ENCODE assay signal across 1 cellular context in the genomic region with DNA sequence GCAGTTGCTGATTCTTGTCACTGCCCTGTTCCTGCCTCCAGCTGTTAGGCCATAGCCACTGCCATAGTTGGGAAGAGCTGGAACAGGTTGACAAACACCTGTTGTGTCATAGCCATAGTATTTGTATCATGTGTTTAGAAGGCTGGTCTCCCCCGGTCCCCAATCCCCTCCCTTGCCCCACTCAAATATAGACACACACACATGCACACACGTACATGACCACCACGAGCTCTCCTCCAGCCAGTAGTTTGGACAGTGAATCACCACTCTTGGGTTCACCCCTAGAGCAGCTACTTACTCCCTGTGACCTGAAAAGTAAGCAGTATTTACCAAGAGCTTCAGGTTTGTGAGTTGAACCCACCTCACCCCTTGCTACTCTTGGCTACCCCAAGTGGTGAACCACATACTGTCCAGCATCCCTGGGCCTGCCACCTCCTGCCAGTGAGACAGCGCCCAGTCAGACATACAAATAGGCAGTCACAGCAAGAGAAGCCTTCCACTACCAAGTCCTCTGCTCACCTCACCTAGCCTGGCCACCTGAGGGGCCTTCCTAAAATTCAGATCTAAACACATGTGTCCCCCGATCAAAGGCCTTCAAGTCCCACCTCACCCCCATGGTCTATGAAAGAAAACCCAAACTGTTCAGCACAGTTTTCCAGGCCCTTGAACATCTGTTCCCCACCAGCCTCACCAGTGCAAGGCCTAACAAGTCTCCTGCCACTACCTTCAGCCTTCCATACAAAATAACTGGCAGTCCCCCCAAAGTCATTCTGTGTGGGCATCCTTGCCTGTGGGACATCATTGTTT.
TF ChIP-seq lines count a peak whose summit lies in the region.

No MANE protein-coding gene starts in this region.

TF ChIP-seq in HepG2, 621 proteins besides CTCF, POLR2A, EP300 and RAD21 (continued from another document):
- TF ChIP-seq, protein P1, sequence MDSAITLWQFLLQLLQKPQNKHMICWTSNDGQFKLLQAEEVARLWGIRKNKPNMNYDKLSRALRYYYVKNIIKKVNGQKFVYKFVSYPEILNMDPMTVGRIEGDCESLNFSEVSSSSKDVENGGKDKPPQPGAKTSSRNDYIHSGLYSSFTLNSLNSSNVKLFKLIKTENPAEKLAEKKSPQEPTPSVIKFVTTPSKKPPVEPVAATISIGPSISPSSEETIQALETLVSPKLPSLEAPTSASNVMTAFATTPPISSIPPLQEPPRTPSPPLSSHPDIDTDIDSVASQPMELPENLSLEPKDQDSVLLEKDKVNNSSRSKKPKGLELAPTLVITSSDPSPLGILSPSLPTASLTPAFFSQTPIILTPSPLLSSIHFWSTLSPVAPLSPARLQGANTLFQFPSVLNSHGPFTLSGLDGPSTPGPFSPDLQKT (CRISPR knock-in tag; IDR thresholded peaks at IDR 0.05; ENCODE audit: borderline replicate concordance): no peak
- no peak for TF ChIP-seq RELA (CRISPR knock-in tag; IDR thresholded peaks at IDR 0.05)
- no peak for TF ChIP-seq SAFB2 (CRISPR knock-in tag; IDR thresholded peaks at IDR 0.05; ENCODE audit: borderline replicate concordance, low read depth)
- no peak for TF ChIP-seq MBNL3 (CRISPR knock-in tag; conservative IDR thresholded peaks at IDR 0.05)
- TF ChIP-seq GTF3A (CRISPR knock-in tag; conservative IDR thresholded peaks at IDR 0.05): no peak
- TF ChIP-seq ZSCAN30 (CRISPR knock-in tag; IDR thresholded peaks at IDR 0.05): no peak
- no peak for TF ChIP-seq ZNF562 (CRISPR knock-in tag; IDR thresholded peaks at IDR 0.05; ENCODE audit: borderline replicate concordance)
- TF ChIP-seq ZNF569 (CRISPR knock-in tag; IDR thresholded peaks at IDR 0.05; ENCODE audit: borderline replicate concordance): no peak
- no peak for TF ChIP-seq SMARCC2 (IDR thresholded peaks at IDR 0.05)
- 0 out of 2 replicates have a peak, but pooled peaks have one; percentile 4 for TF ChIP-seq ATF7-NPFF (CRISPR knock-in tag; IDR thresholded peaks at IDR 0.05; ENCODE audit: low read depth)
- TF ChIP-seq RARA (CRISPR knock-in tag; IDR thresholded peaks at IDR 0.05): peak; percentile 83
- no peak for TF ChIP-seq ZKSCAN5 (CRISPR knock-in tag; IDR thresholded peaks at IDR 0.05)
- no peak for TF ChIP-seq ZNF839 (CRISPR knock-in tag; IDR thresholded peaks at IDR 0.05; ENCODE audit: borderline replicate concordance)
- no peak for TF ChIP-seq ZNF703 (CRISPR knock-in tag; IDR thresholded peaks at IDR 0.05; ENCODE audit: borderline replicate concordance)
- TF ChIP-seq ATRX (CRISPR knock-in tag; IDR thresholded peaks at IDR 0.05; ENCODE audit: borderline replicate concordance): no peak
- TF ChIP-seq NFKB2 (CRISPR knock-in tag; IDR thresholded peaks at IDR 0.05; ENCODE audit: borderline replicate concordance): no peak
- no peak for TF ChIP-seq ZNF678 (CRISPR knock-in tag; IDR thresholded peaks at IDR 0.05)
- TF ChIP-seq ZNF430 (CRISPR knock-in tag; IDR thresholded peaks at IDR 0.05): no peak
- TF ChIP-seq, protein P2, sequence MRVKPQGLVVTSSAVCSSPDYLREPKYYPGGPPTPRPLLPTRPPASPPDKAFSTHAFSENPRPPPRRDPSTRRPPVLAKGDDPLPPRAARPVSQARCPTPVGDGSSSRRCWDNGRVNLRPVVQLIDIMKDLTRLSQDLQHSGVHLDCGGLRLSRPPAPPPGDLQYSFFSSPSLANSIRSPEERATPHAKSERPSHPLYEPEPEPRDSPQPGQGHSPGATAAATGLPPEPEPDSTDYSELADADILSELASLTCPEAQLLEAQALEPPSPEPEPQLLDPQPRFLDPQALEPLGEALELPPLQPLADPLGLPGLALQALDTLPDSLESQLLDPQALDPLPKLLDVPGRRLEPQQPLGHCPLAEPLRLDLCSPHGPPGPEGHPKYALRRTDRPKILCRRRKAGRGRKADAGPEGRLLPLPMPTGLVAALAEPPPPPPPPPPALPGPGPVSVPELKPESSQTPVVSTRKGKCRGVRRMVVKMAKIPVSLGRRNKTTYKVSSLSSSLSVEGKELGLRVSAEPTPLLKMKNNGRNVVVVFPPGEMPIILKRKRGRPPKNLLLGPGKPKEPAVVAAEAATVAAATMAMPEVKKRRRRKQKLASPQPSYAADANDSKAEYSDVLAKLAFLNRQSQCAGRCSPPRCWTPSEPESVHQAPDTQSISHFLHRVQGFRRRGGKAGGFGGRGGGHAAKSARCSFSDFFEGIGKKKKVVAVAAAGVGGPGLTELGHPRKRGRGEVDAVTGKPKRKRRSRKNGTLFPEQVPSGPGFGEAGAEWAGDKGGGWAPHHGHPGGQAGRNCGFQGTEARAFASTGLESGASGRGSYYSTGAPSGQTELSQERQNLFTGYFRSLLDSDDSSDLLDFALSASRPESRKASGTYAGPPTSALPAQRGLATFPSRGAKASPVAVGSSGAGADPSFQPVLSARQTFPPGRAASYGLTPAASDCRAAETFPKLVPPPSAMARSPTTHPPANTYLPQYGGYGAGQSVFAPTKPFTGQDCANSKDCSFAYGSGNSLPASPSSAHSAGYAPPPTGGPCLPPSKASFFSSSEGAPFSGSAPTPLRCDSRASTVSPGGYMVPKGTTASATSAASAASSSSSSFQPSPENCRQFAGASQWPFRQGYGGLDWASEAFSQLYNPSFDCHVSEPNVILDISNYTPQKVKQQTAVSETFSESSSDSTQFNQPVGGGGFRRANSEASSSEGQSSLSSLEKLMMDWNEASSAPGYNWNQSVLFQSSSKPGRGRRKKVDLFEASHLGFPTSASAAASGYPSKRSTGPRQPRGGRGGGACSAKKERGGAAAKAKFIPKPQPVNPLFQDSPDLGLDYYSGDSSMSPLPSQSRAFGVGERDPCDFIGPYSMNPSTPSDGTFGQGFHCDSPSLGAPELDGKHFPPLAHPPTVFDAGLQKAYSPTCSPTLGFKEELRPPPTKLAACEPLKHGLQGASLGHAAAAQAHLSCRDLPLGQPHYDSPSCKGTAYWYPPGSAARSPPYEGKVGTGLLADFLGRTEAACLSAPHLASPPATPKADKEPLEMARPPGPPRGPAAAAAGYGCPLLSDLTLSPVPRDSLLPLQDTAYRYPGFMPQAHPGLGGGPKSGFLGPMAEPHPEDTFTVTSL (CRISPR knock-in tag; IDR thresholded peaks at IDR 0.05; ENCODE audit: borderline replicate concordance): no peak
- TF ChIP-seq ZNF570 (CRISPR knock-in tag; IDR thresholded peaks at IDR 0.05; ENCODE audit: borderline replicate concordance): no peak
- no peak for TF ChIP-seq ZNF546 (CRISPR knock-in tag; conservative IDR thresholded peaks at IDR 0.05)
- TF ChIP-seq, protein P3, sequence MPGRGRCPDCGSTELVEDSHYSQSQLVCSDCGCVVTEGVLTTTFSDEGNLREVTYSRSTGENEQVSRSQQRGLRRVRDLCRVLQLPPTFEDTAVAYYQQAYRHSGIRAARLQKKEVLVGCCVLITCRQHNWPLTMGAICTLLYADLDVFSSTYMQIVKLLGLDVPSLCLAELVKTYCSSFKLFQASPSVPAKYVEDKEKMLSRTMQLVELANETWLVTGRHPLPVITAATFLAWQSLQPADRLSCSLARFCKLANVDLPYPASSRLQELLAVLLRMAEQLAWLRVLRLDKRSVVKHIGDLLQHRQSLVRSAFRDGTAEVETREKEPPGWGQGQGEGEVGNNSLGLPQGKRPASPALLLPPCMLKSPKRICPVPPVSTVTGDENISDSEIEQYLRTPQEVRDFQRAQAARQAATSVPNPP (CRISPR knock-in tag; IDR thresholded peaks at IDR 0.05): no peak
- TF ChIP-seq RBM22 (optimal IDR thresholded peaks at IDR 0.05; ENCODE audit: low read length): no peak
- TF ChIP-seq SCMH1 (CRISPR knock-in tag; IDR thresholded peaks at IDR 0.05; ENCODE audit: borderline replicate concordance): no peak
- TF ChIP-seq, protein P4, sequence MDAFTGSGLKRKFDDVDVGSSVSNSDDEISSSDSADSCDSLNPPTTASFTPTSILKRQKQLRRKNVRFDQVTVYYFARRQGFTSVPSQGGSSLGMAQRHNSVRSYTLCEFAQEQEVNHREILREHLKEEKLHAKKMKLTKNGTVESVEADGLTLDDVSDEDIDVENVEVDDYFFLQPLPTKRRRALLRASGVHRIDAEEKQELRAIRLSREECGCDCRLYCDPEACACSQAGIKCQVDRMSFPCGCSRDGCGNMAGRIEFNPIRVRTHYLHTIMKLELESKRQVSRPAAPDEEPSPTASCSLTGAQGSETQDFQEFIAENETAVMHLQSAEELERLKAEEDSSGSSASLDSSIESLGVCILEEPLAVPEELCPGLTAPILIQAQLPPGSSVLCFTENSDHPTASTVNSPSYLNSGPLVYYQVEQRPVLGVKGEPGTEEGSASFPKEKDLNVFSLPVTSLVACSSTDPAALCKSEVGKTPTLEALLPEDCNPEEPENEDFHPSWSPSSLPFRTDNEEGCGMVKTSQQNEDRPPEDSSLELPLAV (CRISPR knock-in tag; conservative IDR thresholded peaks at IDR 0.05; ENCODE audit: low read depth): no peak
- TF ChIP-seq, protein P5, sequence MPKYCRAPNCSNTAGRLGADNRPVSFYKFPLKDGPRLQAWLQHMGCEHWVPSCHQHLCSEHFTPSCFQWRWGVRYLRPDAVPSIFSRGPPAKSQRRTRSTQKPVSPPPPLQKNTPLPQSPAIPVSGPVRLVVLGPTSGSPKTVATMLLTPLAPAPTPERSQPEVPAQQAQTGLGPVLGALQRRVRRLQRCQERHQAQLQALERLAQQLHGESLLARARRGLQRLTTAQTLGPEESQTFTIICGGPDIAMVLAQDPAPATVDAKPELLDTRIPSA (CRISPR knock-in tag; IDR thresholded peaks at IDR 0.05; ENCODE audit: borderline replicate concordance): no peak
- TF ChIP-seq ZNF724P (CRISPR knock-in tag; IDR thresholded peaks at IDR 0.05; ENCODE audit: borderline replicate concordance): 0 out of 2 replicates have a peak, but pooled peaks have one; percentile 54
- TF ChIP-seq MIXL1 (CRISPR knock-in tag; IDR thresholded peaks at IDR 0.05): no peak
- TF ChIP-seq HOXD1 (CRISPR knock-in tag; IDR thresholded peaks at IDR 0.05): no peak
- TF ChIP-seq, protein P6, sequence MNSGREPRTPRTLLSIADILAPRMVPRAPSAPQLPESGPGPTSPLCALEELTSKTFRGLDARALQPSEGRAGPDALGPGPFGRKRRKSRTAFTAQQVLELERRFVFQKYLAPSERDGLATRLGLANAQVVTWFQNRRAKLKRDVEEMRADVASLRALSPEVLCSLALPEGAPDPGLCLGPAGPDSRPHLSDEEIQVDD (CRISPR knock-in tag; IDR thresholded peaks at IDR 0.05; ENCODE audit: borderline replicate concordance): no peak
- TF ChIP-seq ZNF768 (CRISPR knock-in tag; IDR thresholded peaks at IDR 0.05): no peak
- no peak for TF ChIP-seq ZNF296 (CRISPR knock-in tag; conservative IDR thresholded peaks at IDR 0.05)
- no peak for TF ChIP-seq ZNF530 (CRISPR knock-in tag; IDR thresholded peaks at IDR 0.05; ENCODE audit: low read depth)
- TF ChIP-seq DR1 (CRISPR knock-in tag; IDR thresholded peaks at IDR 0.05): no peak
- no peak for TF ChIP-seq RFXAP (CRISPR knock-in tag; IDR thresholded peaks at IDR 0.05; ENCODE audit: borderline replicate concordance)
- TF ChIP-seq, protein P7, sequence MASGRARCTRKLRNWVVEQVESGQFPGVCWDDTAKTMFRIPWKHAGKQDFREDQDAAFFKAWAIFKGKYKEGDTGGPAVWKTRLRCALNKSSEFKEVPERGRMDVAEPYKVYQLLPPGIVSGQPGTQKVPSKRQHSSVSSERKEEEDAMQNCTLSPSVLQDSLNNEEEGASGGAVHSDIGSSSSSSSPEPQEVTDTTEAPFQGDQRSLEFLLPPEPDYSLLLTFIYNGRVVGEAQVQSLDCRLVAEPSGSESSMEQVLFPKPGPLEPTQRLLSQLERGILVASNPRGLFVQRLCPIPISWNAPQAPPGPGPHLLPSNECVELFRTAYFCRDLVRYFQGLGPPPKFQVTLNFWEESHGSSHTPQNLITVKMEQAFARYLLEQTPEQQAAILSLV (CRISPR knock-in tag; IDR thresholded peaks at IDR 0.05; ENCODE audit: borderline replicate concordance): peak; percentile 28; the same call in 1 of the 2 replicates
TF ChIP-seq in HepG2: peak in this region for 78.
